In the genomic region with DNA sequence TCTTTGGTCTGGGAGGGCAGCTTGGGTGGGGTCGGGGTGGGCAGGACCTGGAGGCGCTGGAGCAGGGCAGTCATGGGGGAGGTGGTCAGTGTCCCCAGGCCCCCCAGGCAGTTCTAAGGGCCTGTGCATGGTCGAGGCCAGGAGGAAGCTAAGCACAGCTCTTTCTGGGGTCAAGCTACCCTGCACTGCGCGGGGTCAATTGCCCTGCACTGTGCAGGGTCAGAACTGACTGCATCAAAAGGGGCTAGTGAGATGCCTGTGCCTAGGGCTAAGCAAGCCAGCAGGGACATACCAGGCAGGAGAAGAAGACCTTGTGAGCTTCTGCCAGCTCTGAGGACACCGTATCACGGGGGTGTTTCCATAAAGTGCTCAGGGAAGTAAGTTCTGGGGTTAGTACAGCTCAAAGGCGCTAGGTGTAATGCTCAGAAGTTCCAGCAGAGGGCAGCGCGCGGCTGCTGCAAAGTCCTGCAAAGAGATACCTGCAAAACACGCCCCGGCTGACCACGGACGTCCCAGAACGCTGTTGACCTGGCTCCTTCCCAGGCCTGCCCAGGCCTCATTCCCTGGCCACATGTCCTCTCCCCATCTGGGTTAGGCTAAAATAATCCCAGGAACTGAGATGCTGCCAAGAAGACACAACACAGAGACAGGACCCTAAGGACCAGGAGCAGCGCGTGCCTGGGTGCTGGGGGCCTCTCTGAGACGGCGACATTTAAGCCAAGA, we compare ENCODE assay signal across 8 cellular contexts. TPM values are rescaled to one million over a fixed set of nuclear protein-coding genes. Genes with fewer than 3 reads are reported as not detected.
DNase-seq lines count a peak whose midpoint lies in the region; ATAC-seq and TF ChIP-seq lines count a peak whose summit lies in the region.

No MANE protein-coding gene starts in this region.

- H3K9me3 Mint-ChIP-seq in activated CD8-positive, alpha-beta T cell treated with anti-CD3 and anti-CD28 coated beads for 36 hours, result no peaks in the 10 kb centered on the region
- no peaks in the 10 kb centered on the region for H3K9me3 Mint-ChIP-seq in memory B cell

- H3K4me1 Mint-ChIP-seq in activated CD8-positive, alpha-beta T cell treated with anti-CD3 and anti-CD28 coated beads for 36 hours (ENCODE audit: low read depth), result peaks cover 5% of the 10 kb centered on the region
- H3K4me1 Mint-ChIP-seq in memory B cell, result peaks cover 37% of the 10 kb centered on the region

- CTCF ChIA-PET in GM10248 (lab: Yijun Ruan, JAX), result interaction anchor here (0.5 to 5.1 kb wide), 66 partner anchors 8 to 558 kb away, joined by 3 to 97 read pairs (median 4); partner anchors contain the start of genes HDAC11 and IQSEC1
- CTCF ChIA-PET in activated CD8-positive, alpha-beta T cell treated with anti-CD3 and anti-CD28 coated beads for 36 hours (lab: Charles Lee), result interaction anchor here (0.5 to 2.7 kb wide), 69 partner anchors 9 to 556 kb away, joined by 3 to 29 read pairs (median 4); partner anchors contain the start of gene HDAC11

- ATAC-seq in HG02852 (IDR thresholded peaks at IDR 0.05; ENCODE audit: unreplicated experiment) (peak; percentile 57), memory B cell (ENCODE audit: low read depth) (peak; percentile 66), GM18858 (IDR thresholded peaks at IDR 0.05; ENCODE audit: unreplicated experiment) (no peak)
- ATAC-seq in activated CD8-positive, alpha-beta T cell treated with anti-CD3 and anti-CD28 coated beads for 36 hours, result peak; percentile 96

- intact Hi-C loops in activated CD8-positive, alpha-beta T cell treated with anti-CD3 and anti-CD28 coated beads for 36 hours (cut with micrococcal nuclease), result loop anchor here (10.0 kb wide), 1 partner anchor 363 kb away; no protein-coding TSS in a partner anchor

- TF ChIP-seq CTCF in GM10248 (IDR thresholded peaks at IDR 0.05; ENCODE audit: control extremely low read depth, extremely low read depth, low read depth, missing control alignments), result peak; percentile 94
- peak; percentile 96 for TF ChIP-seq CTCF in activated CD8-positive, alpha-beta T cell treated with anti-CD3 and anti-CD28 coated beads for 36 hours (IDR thresholded peaks at IDR 0.05)

- no peak overlapping the region for H3K27ac Mint-ChIP-seq in activated CD8-positive, alpha-beta T cell treated with anti-CD3 and anti-CD28 coated beads for 36 hours
- H3K27ac Mint-ChIP-seq in memory B cell, result peak overlapping the region; percentile 38

- peak; percentile 85 for DNase-seq in GM10248 (ENCODE audit: extremely low spot score)
- DNase-seq in NCI-H774 (lab: John Stamatoyannopoulos, UW), result peak; percentile 41
- DNase-seq in activated CD8-positive, alpha-beta T cell treated with anti-CD3 and anti-CD28 coated beads for 36 hours, result peak; percentile 89
- peak; percentile 70 for DNase-seq in effector CD4-positive, alpha-beta T cell
- DNase-seq in memory B cell (ENCODE audit: low spot score in 2 of 2), result peak; percentile 87 to 94
- DNase-seq in stimulated activated CD8-positive, alpha-beta memory T cell treated with anti-CD3 and anti-CD28 coated beads, Interleukin-15, amount 100 ng/mL, for 1 hour (ENCODE audit: low read depth), result peak; percentile 69

- POLR2A ChIA-PET in GM10248 (lab: Yijun Ruan, JAX), result interaction anchor here (0.6 kb wide), 1 partner anchor 363 kb away, joined by 3 read pairs; no protein-coding TSS in a partner anchor
- POLR2A ChIA-PET in activated CD8-positive, alpha-beta T cell treated with anti-CD3 and anti-CD28 coated beads for 36 hours (lab: Charles Lee), result interaction anchor here (0.6 to 1.3 kb wide), 2 partner anchors 19 to 78 kb away, joined by 3 read pairs; partner anchors contain the start of gene IQSEC1

- H3K36me3 Mint-ChIP-seq in activated CD8-positive, alpha-beta T cell treated with anti-CD3 and anti-CD28 coated beads for 36 hours (ENCODE audit: low read depth), result no peaks in the 10 kb centered on the region
- H3K36me3 Mint-ChIP-seq in memory B cell, result no peaks in the 10 kb centered on the region

- no peak overlapping the region for H3K4me3 Mint-ChIP-seq in activated CD8-positive, alpha-beta T cell treated with anti-CD3 and anti-CD28 coated beads for 36 hours
- no peak overlapping the region for H3K4me3 Mint-ChIP-seq in memory B cell

- H3K27me3 Mint-ChIP-seq in activated CD8-positive, alpha-beta T cell treated with anti-CD3 and anti-CD28 coated beads for 36 hours, result no peaks in the 10 kb centered on the region
- H3K27me3 Mint-ChIP-seq in memory B cell, result peaks cover 5% of the 10 kb centered on the region

RNA-seq across cellular contexts. Expression of gene IQSEC1, which starts 18.8 kb away (rescaled TPM):
- total RNA-seq in activated CD8-positive, alpha-beta T cell treated with anti-CD3 and anti-CD28 coated beads for 36 hours, result 10 to 100 TPM; 31.7 to 39.2 TPM
